Comparison of ENCODE assay signal across 20 cellular contexts in genomic region chr19:11807099-11807380, GRCh38. TPM values are rescaled to one million over a fixed set of nuclear protein-coding genes. Genes with fewer than 3 reads are reported as not detected.
DNase-seq lines count a peak whose midpoint lies in the region; TF ChIP-seq lines count a peak whose summit lies in the region.
"Had no signal": no experiment of that assay in that cellular context is flagged by ENCODE, and none has a peak within 500 bp of the region (broad histone marks: within the 10 kb centered on the region; RNA-seq: fewer than 3 reads in every experiment).

No MANE protein-coding gene starts in this region.

- H3K27ac ChIP-seq in BLaER1 (no peak overlapping the region), endodermal cell (ENCODE audit: low read depth, low read length) (no peak overlapping the region)
- no peak overlapping the region for H3K27ac ChIP-seq in BLaER1 treated with 17β-estradiol and CSF1 and Interleukin-3, amounts not matched to agents 10 nM and 100 nM

- WGBS in endodermal cell (ENCODE audit: insufficient coverage in 1 of 2, insufficient read length in 1 of 2), 2 experiments, result no CpG with 5 or more reads among the region's 2 CpGs
- 91 to 95% methylated on average over 2 of the region's 2 CpGs for WGBS in lower leg skin, 2 donors

- H3K9ac ChIP-seq in BLaER1, result no peak overlapping the region
- no peak overlapping the region for H3K9ac ChIP-seq in BLaER1 treated with 17β-estradiol and CSF1 and Interleukin-3, amounts not matched to agents 10 nM and 100 nM
- no peak overlapping the region for H3K9ac ChIP-seq in adipocyte (ENCODE audit: low read length)
- H3K9ac ChIP-seq in endodermal cell (ENCODE audit: extremely low read depth, low read length, poor library complexity, severe bottlenecking), result no peak overlapping the region

- DNase-seq in adipocyte (ENCODE audit: low read depth) (no peak), endodermal cell (no peak), lower leg skin (ENCODE audit: low spot score in 2 of 2) (no peak), UCSD-AML1 (lab: John Stamatoyannopoulos, UW; ENCODE audit: unreplicated experiment) (no peak), nephron progenitor cell (no peak)
- no peak for DNase-seq in activated CD4-positive, alpha-beta T cell treated with anti-CD3 and anti-CD28 coated beads, Interleukin-2, amount 10 ng/mL, durations not matched to agents 7 days and 5 days
- DNase-seq: 8988T; ACHN; BE2C; C1 segment of cervical spinal cord; CD4-positive, CD25-positive, alpha-beta regulatory T cell; CD8-positive, alpha-beta memory T cell; COR-L47; DMS 273 treated with DMSO at 0.1 percent for 48 hours; DMS79 treated with DMSO at 0.1 percent for 48 hours; GF-D8 had no signal

- POLR2A ChIA-PET in activated CD4-positive, alpha-beta T cell treated with anti-CD3 and anti-CD28 coated beads, Interleukin-2, amount 10 ng/mL, durations not matched to agents 7 days and 5 days (lab: Charles Lee), result no interaction called here

- peaks cover 16% of the 10 kb centered on the region for H3K36me3 Mint-ChIP-seq in endodermal cell (ENCODE audit: low read depth)
- peaks cover 20% of the 10 kb centered on the region for H3K36me3 Mint-ChIP-seq in activated CD4-positive, alpha-beta T cell treated with anti-CD3 and anti-CD28 coated beads, Interleukin-2, amount 10 ng/mL, durations not matched to agents 7 days and 5 days (ENCODE audit: low read depth)
- H3K36me3 Mint-ChIP-seq in nephron progenitor cell (ENCODE audit: low read depth), result peaks cover 85% of the 10 kb centered on the region

- no peak overlapping the region for H3K27ac Mint-ChIP-seq in endodermal cell
- no peak overlapping the region for H3K27ac Mint-ChIP-seq in activated CD4-positive, alpha-beta T cell treated with anti-CD3 and anti-CD28 coated beads, Interleukin-2, amount 10 ng/mL, durations not matched to agents 7 days and 5 days
- no peak overlapping the region for H3K27ac Mint-ChIP-seq in nephron progenitor cell
- H3K27ac Mint-ChIP-seq: CD14-positive monocyte; CD4-positive, alpha-beta memory T cell; CD4-positive, CD25-positive, alpha-beta regulatory T cell; CD8-positive, alpha-beta memory T cell had no signal

- peak overlapping the region; percentile 26; the same call in 1 of the 2 replicates for H3K4me3 ChIP-seq in BLaER1
- H3K4me3 ChIP-seq in BLaER1 treated with 17β-estradiol and CSF1 and Interleukin-3, amounts not matched to agents 10 nM and 100 nM, result peak overlapping the region in 6 of 10 experiments; percentile 1 to 31 (median 23); a peak in 5 of 20 replicates
- peak overlapping the region; percentile 34 for H3K4me3 ChIP-seq in adipocyte (ENCODE audit: low read length)
- peak overlapping the region; percentile 15 for H3K4me3 ChIP-seq in endodermal cell (ENCODE audit: low read length)
- H3K4me3 ChIP-seq in lower leg skin (ENCODE audit: low read depth, poor library complexity, severe bottlenecking), result no peak overlapping the region

- H3K9me3 ChIP-seq in BLaER1 (peaks cover 86% of the 10 kb centered on the region), adipocyte (ENCODE audit: control insufficient read depth, low read length) (peaks cover 71% of the 10 kb centered on the region), endodermal cell (ENCODE audit: control insufficient read depth, low read length) (peaks cover 39% of the 10 kb centered on the region)
- H3K9me3 ChIP-seq in BLaER1 treated with 17β-estradiol and CSF1 and Interleukin-3, amounts not matched to agents 10 nM and 100 nM (replicated peaks in 1 of 11), result peaks cover 88 to 96% (median 95%) of the 10 kb centered on the region in 11 experiments

- no peaks in the 10 kb centered on the region for H3K4me1 ChIP-seq in BLaER1
- H3K4me1 ChIP-seq in BLaER1 treated with 17β-estradiol and CSF1 and Interleukin-3, amounts not matched to agents 10 nM and 100 nM, result no peaks in the 10 kb centered on the region
- H3K4me1 ChIP-seq in adipocyte (ENCODE audit: control insufficient read depth, insufficient read depth, low read length), result no peaks in the 10 kb centered on the region
- no peaks in the 10 kb centered on the region for H3K4me1 ChIP-seq in endodermal cell (ENCODE audit: control insufficient read depth, insufficient read depth, low read length)
- H3K4me1 ChIP-seq: BE2C had no signal

- TF ChIP-seq CTCF in endodermal cell (conservative IDR thresholded peaks at IDR 0.05) (no peak), lower leg skin (IDR thresholded peaks at IDR 0.05) (no peak), nephron progenitor cell (IDR thresholded peaks at IDR 0.05) (no peak)

- H3K9me3 Mint-ChIP-seq in endodermal cell, result peaks cover 79% of the 10 kb centered on the region
- H3K9me3 Mint-ChIP-seq in activated CD4-positive, alpha-beta T cell treated with anti-CD3 and anti-CD28 coated beads, Interleukin-2, amount 10 ng/mL, durations not matched to agents 7 days and 5 days, result peaks cover 56% of the 10 kb centered on the region
- peaks cover 92% of the 10 kb centered on the region for H3K9me3 Mint-ChIP-seq in nephron progenitor cell

- H3K4me3 Mint-ChIP-seq in endodermal cell (no peak overlapping the region), nephron progenitor cell (no peak overlapping the region)
- H3K4me3 Mint-ChIP-seq in activated CD4-positive, alpha-beta T cell treated with anti-CD3 and anti-CD28 coated beads, Interleukin-2, amount 10 ng/mL, durations not matched to agents 7 days and 5 days, result no peak overlapping the region
- H3K4me3 Mint-ChIP-seq: CD14-positive monocyte; CD4-positive, alpha-beta memory T cell; CD4-positive, CD25-positive, alpha-beta regulatory T cell; CD8-positive, alpha-beta memory T cell had no signal

- CTCF ChIA-PET in activated CD4-positive, alpha-beta T cell treated with anti-CD3 and anti-CD28 coated beads, Interleukin-2, amount 10 ng/mL, durations not matched to agents 7 days and 5 days (lab: Charles Lee), result no interaction called here

- TF ChIP-seq POLR2A in lower leg skin (IDR thresholded peaks at IDR 0.05), result no peak

- no peak overlapping the region for H3K4me2 ChIP-seq in BLaER1
- H3K4me2 ChIP-seq in BLaER1 treated with 17β-estradiol and CSF1 and Interleukin-3, amounts not matched to agents 10 nM and 100 nM, result no peak overlapping the region

- H3K27me3 ChIP-seq in BLaER1 (no peaks in the 10 kb centered on the region), adipocyte (replicated peaks; ENCODE audit: control insufficient read depth, insufficient read depth, low read length) (no peaks in the 10 kb centered on the region), endodermal cell (ENCODE audit: control insufficient read depth, insufficient read depth, low read length, poor library complexity, severe bottlenecking) (no peaks in the 10 kb centered on the region)
- no peaks in the 10 kb centered on the region for H3K27me3 ChIP-seq in BLaER1 treated with 17β-estradiol and CSF1 and Interleukin-3, amounts not matched to agents 10 nM and 100 nM
- H3K27me3 ChIP-seq: BE2C had no signal

- H3K4me1 Mint-ChIP-seq in endodermal cell, result no peaks in the 10 kb centered on the region
- H3K4me1 Mint-ChIP-seq in activated CD4-positive, alpha-beta T cell treated with anti-CD3 and anti-CD28 coated beads, Interleukin-2, amount 10 ng/mL, durations not matched to agents 7 days and 5 days, result peaks cover under 1% of the 10 kb centered on the region
- no peaks in the 10 kb centered on the region for H3K4me1 Mint-ChIP-seq in nephron progenitor cell
- H3K4me1 Mint-ChIP-seq: CD14-positive monocyte; CD4-positive, alpha-beta memory T cell had no signal

- H3K36me3 ChIP-seq in BLaER1, result peaks cover 93% of the 10 kb centered on the region
- peaks cover 49 to 93% (median 76%) of the 10 kb centered on the region in 11 experiments for H3K36me3 ChIP-seq in BLaER1 treated with 17β-estradiol and CSF1 and Interleukin-3, amounts not matched to agents 10 nM and 100 nM
- H3K36me3 ChIP-seq in adipocyte (ENCODE audit: control insufficient read depth, insufficient read depth, low read length, severe bottlenecking), result peaks cover 19% of the 10 kb centered on the region
- H3K36me3 ChIP-seq in endodermal cell (ENCODE audit: control insufficient read depth, insufficient read depth, low read length), result peaks cover 13% of the 10 kb centered on the region
- H3K36me3 ChIP-seq: BE2C had no signal

- no peaks in the 10 kb centered on the region for H4K20me1 ChIP-seq in BLaER1
- H4K20me1 ChIP-seq in BLaER1 treated with 17β-estradiol and CSF1 and Interleukin-3, amounts not matched to agents 10 nM and 100 nM, result no peaks in the 10 kb centered on the region

- H3K27me3 Mint-ChIP-seq in endodermal cell (ENCODE audit: insufficient read depth) (peaks cover 23% of the 10 kb centered on the region), nephron progenitor cell (ENCODE audit: low read depth, poor library complexity) (peaks cover 5% of the 10 kb centered on the region)
- H3K27me3 Mint-ChIP-seq in activated CD4-positive, alpha-beta T cell treated with anti-CD3 and anti-CD28 coated beads, Interleukin-2, amount 10 ng/mL, durations not matched to agents 7 days and 5 days, result no peaks in the 10 kb centered on the region
- H3K27me3 Mint-ChIP-seq: CD4-positive, alpha-beta memory T cell; CD4-positive, CD25-positive, alpha-beta regulatory T cell; CD8-positive, alpha-beta memory T cell had no signal

- intact Hi-C loops in lower leg skin (cut with DNase I; ENCODE audit: low total_unique reads), result no loop called here

RNA-seq across cellular contexts. Expression of gene ZNF440, which starts 7.0 kb away (rescaled TPM):
- total RNA-seq in endodermal cell, result 10 to 100 TPM; 11.2 to 14.0 TPM
- 7.9 TPM for polyA plus RNA-seq in endodermal cell (2013, experiment 1 of 2)
- polyA plus RNA-seq in endodermal cell (2013, experiment 2 of 2), result 7.5 TPM
- 10 to 100 TPM; 13.6 to 16.3 TPM for total RNA-seq in activated CD4-positive, alpha-beta T cell treated with anti-CD3 and anti-CD28 coated beads, Interleukin-2, amount 10 ng/mL, durations not matched to agents 7 days and 5 days
- 10 to 100 TPM; 18.1 to 37.1 (median 29.0) TPM for total RNA-seq in lower leg skin

RNA-seq across cellular contexts. Expression of gene ZNF491, which starts 8.7 kb away (rescaled TPM):
- total RNA-seq in endodermal cell, result 1 to 10 TPM in 1 of 2 donors, under 1 TPM in 1; 0.90 to 2.1 TPM
- 3.9 TPM for polyA plus RNA-seq in endodermal cell (2013, experiment 1 of 2)
- 5.0 TPM for polyA plus RNA-seq in endodermal cell (2013, experiment 2 of 2)
- total RNA-seq in activated CD4-positive, alpha-beta T cell treated with anti-CD3 and anti-CD28 coated beads, Interleukin-2, amount 10 ng/mL, durations not matched to agents 7 days and 5 days, result 1 to 10 TPM; 1.1 to 1.4 TPM
- 1 to 10 TPM in 2 of 4 donors, under 1 TPM in 1, not detected in 1; 0.74 to 2.1 (median 1.3) TPM for total RNA-seq in lower leg skin
- polyA plus RNA-seq: CD8-positive, alpha-beta memory T cell had no signal

RNA-seq across cellular contexts. Expression of gene ZNF441, which starts 40.2 kb away (rescaled TPM):
- total RNA-seq in endodermal cell, result 1 to 10 TPM; 2.2 to 4.4 TPM
- 6.1 TPM for polyA plus RNA-seq in endodermal cell (2013, experiment 1 of 2)
- 5.3 TPM for polyA plus RNA-seq in endodermal cell (2013, experiment 2 of 2)
- 1 to 10 TPM; 7.3 to 8.2 TPM for total RNA-seq in activated CD4-positive, alpha-beta T cell treated with anti-CD3 and anti-CD28 coated beads, Interleukin-2, amount 10 ng/mL, durations not matched to agents 7 days and 5 days
- 1 to 10 TPM; 3.5 to 6.4 (median 6.0) TPM for total RNA-seq in lower leg skin

RNA-seq across cellular contexts. Expression of gene ZNF439, which starts 41.5 kb away (rescaled TPM):
- total RNA-seq in endodermal cell (1 to 10 TPM in 1 of 2 donors, under 1 TPM in 1; 0.38 to 1.4 TPM), lower leg skin (1 to 10 TPM; 4.3 to 9.0 (median 7.5) TPM)
- 5.0 TPM for polyA plus RNA-seq in endodermal cell (2013, experiment 1 of 2)
- 4.6 TPM for polyA plus RNA-seq in endodermal cell (2013, experiment 2 of 2)
- 1 to 10 TPM; 8.3 to 9.7 TPM for total RNA-seq in activated CD4-positive, alpha-beta T cell treated with anti-CD3 and anti-CD28 coated beads, Interleukin-2, amount 10 ng/mL, durations not matched to agents 7 days and 5 days
